Comparison of ENCODE assay signal across 8 cellular contexts in genomic region chr11:93740031-93740801, GRCh38. TPM values are rescaled to one million over a fixed set of nuclear protein-coding genes. Genes with fewer than 3 reads are reported as not detected.
A peak's percentile ranks its signal among the peaks of the same experiment; 100 is the strongest.
DNase-seq lines count a peak whose midpoint lies in the region; ATAC-seq and TF ChIP-seq lines count a peak whose summit lies in the region.

No MANE protein-coding gene starts in this region.

- peaks cover 43% of the 10 kb centered on the region for H3K4me1 Mint-ChIP-seq in activated naive CD8-positive, alpha-beta T cell treated with anti-CD3 and anti-CD28 coated beads, Interleukin-2, amount 10 ng/mL, durations not matched to agents 7 days and 5 days

- H3K9me3 Mint-ChIP-seq in activated naive CD8-positive, alpha-beta T cell treated with anti-CD3 and anti-CD28 coated beads, Interleukin-2, amount 10 ng/mL, durations not matched to agents 7 days and 5 days, result no peaks in the 10 kb centered on the region

- H3K36me3 ChIP-seq in cardiac muscle cell, result peaks cover 33% of the 10 kb centered on the region
- H3K36me3 ChIP-seq in OCI-LY3 (replicated peaks; ENCODE audit: low read depth, low read length), result peaks cover 53% of the 10 kb centered on the region
- no peaks in the 10 kb centered on the region for H3K36me3 ChIP-seq in kidney epithelial cell (ENCODE audit: control insufficient read depth, insufficient read depth, low read length)

- DNase-seq in cardiac muscle cell (ENCODE audit: low read depth in 1 of 2, low spot score in 1 of 2) (peak; percentile 20 to 46), left ventricle myocardium superior (no peak), kidney epithelial cell (ENCODE audit: low read depth) (no peak), inferior parietal cortex (ENCODE audit: extremely low spot score) (no peak), GM19238 (ENCODE audit: insufficient read length, low spot score) (no peak)
- DNase-seq in activated naive CD8-positive, alpha-beta T cell treated with anti-CD3 and anti-CD28 coated beads, Interleukin-2, amount 10 ng/mL, durations not matched to agents 7 days and 5 days, result no peak
- peak; percentile 18 to 60 (median 23) for DNase-seq in stimulated activated CD4-positive, alpha-beta T cell treated with anti-CD3 and anti-CD28 coated beads, TNF-alpha, amount 100 ng/mL, for 24 hours (ENCODE audit: low read depth in 3 of 3)

- H3K9me3 ChIP-seq in cardiac muscle cell (ENCODE audit: low read depth), result no peaks in the 10 kb centered on the region
- no peaks in the 10 kb centered on the region for H3K9me3 ChIP-seq in OCI-LY3 (ENCODE audit: insufficient read depth, low read length)

- no peak for TF ChIP-seq CTCF in cardiac muscle cell (IDR thresholded peaks at IDR 0.05; ENCODE audit: low read depth, low read length)
- TF ChIP-seq CTCF in OCI-LY3 (IDR thresholded peaks at IDR 0.05; ENCODE audit: low read depth, low read length), result no peak
- TF ChIP-seq CTCF in kidney epithelial cell (IDR thresholded peaks at IDR 0.05; ENCODE audit: insufficient read depth, low read length, poor library complexity, severe bottlenecking), result no peak

- intact Hi-C loops in left ventricle myocardium superior (cut with micrococcal nuclease), result loop anchor here (5.0 kb wide), 1 partner anchor 42 kb away; the partner anchor contains the start of gene MED17

- H3K9ac ChIP-seq in OCI-LY3 (ENCODE audit: low read length), result peak overlapping the region; percentile 98

- peak overlapping the region; percentile 95 for H3K4me2 ChIP-seq in OCI-LY3 (ENCODE audit: low read length)

- peaks cover 18% of the 10 kb centered on the region for H3K4me1 ChIP-seq in cardiac muscle cell (ENCODE audit: low read depth)
- H3K4me1 ChIP-seq in OCI-LY3 (ENCODE audit: low read length), result peaks cover 43% of the 10 kb centered on the region

- POLR2A ChIA-PET in activated naive CD8-positive, alpha-beta T cell treated with anti-CD3 and anti-CD28 coated beads, Interleukin-2, amount 10 ng/mL, durations not matched to agents 7 days and 5 days (lab: Charles Lee), result interaction anchor here (0.6 to 5.5 kb wide), 16 partner anchors 9 to 1350 kb away, joined by 3 to 113 read pairs (median 6); partner anchors contain the start of genes CEP295, MED17 and PANX1

- H3K27me3 Mint-ChIP-seq in activated naive CD8-positive, alpha-beta T cell treated with anti-CD3 and anti-CD28 coated beads, Interleukin-2, amount 10 ng/mL, durations not matched to agents 7 days and 5 days, result no peaks in the 10 kb centered on the region

- no peak for ATAC-seq in left ventricle myocardium superior
- no peak for ATAC-seq in activated naive CD8-positive, alpha-beta T cell treated with anti-CD3 and anti-CD28 coated beads, Interleukin-2, amount 10 ng/mL, durations not matched to agents 7 days and 5 days (ENCODE audit: low read depth)

- H3K36me3 Mint-ChIP-seq in activated naive CD8-positive, alpha-beta T cell treated with anti-CD3 and anti-CD28 coated beads, Interleukin-2, amount 10 ng/mL, durations not matched to agents 7 days and 5 days, result peaks cover 49% of the 10 kb centered on the region

- peak overlapping the region; percentile 99 for H3K4me3 Mint-ChIP-seq in activated naive CD8-positive, alpha-beta T cell treated with anti-CD3 and anti-CD28 coated beads, Interleukin-2, amount 10 ng/mL, durations not matched to agents 7 days and 5 days

- H3K27ac Mint-ChIP-seq in activated naive CD8-positive, alpha-beta T cell treated with anti-CD3 and anti-CD28 coated beads, Interleukin-2, amount 10 ng/mL, durations not matched to agents 7 days and 5 days, result peak overlapping the region; percentile 99

- H3K27ac ChIP-seq in cardiac muscle cell (peak overlapping the region; percentile 86), OCI-LY3 (ENCODE audit: low read length) (peak overlapping the region; percentile 87)

- no peak overlapping the region for H2AFZ ChIP-seq in OCI-LY3 (ENCODE audit: low read depth, low read length)

- H3K79me2 ChIP-seq in OCI-LY3 (ENCODE audit: low read length), result peaks cover 77% of the 10 kb centered on the region

- H4K20me1 ChIP-seq in OCI-LY3 (ENCODE audit: insufficient read depth, low read length), result peaks cover 42% of the 10 kb centered on the region

- peak overlapping the region; percentile 45 for H3K4me3 ChIP-seq in cardiac muscle cell
- peak overlapping the region; percentile 90 for H3K4me3 ChIP-seq in OCI-LY3 (ENCODE audit: low read length)
- peak overlapping the region; percentile 98 for H3K4me3 ChIP-seq in kidney epithelial cell (ENCODE audit: low read depth, low read length)

- no peaks in the 10 kb centered on the region for H3K27me3 ChIP-seq in cardiac muscle cell
- no peaks in the 10 kb centered on the region for H3K27me3 ChIP-seq in OCI-LY3 (ENCODE audit: low read depth, low read length)
- no peaks in the 10 kb centered on the region for H3K27me3 ChIP-seq in kidney epithelial cell (ENCODE audit: control insufficient read depth, insufficient read depth, low read length)

RNA-seq across cellular contexts. Expression of gene TAF1D, which starts 1.1 kb away (rescaled TPM):
- total RNA-seq in cardiac muscle cell, result 27.7 and 60.7 TPM in 2 replicates
- polyA plus RNA-seq in cardiac muscle cell, result 24.7 and 43.3 TPM in 2 replicates
- 36.1 TPM for total RNA-seq in left ventricle myocardium superior
- total RNA-seq in activated naive CD8-positive, alpha-beta T cell treated with anti-CD3 and anti-CD28 coated beads, Interleukin-2, amount 10 ng/mL, durations not matched to agents 7 days and 5 days, result 100 to 1,000 TPM; 172 to 178 TPM
- 125 and 142 TPM in 2 replicates for total RNA-seq in kidney epithelial cell

RNA-seq across cellular contexts. Expression of gene C11orf54, which starts 1.3 kb away (rescaled TPM):
- total RNA-seq in cardiac muscle cell (23.3 and 28.8 TPM in 2 replicates), left ventricle myocardium superior (36.4 TPM), kidney epithelial cell (30.5 and 33.2 TPM in 2 replicates)
- 23.5 and 34.3 TPM in 2 replicates for polyA plus RNA-seq in cardiac muscle cell
- 10 to 100 TPM; 20.6 to 29.2 TPM for total RNA-seq in activated naive CD8-positive, alpha-beta T cell treated with anti-CD3 and anti-CD28 coated beads, Interleukin-2, amount 10 ng/mL, durations not matched to agents 7 days and 5 days

RNA-seq across cellular contexts. Expression of gene MED17, which starts 43.9 kb away (rescaled TPM):
- 39.2 and 43.9 TPM in 2 replicates for total RNA-seq in cardiac muscle cell
- 28.7 and 37.8 TPM in 2 replicates for polyA plus RNA-seq in cardiac muscle cell
- total RNA-seq in left ventricle myocardium superior, result 20.3 TPM
- 10 to 100 TPM; 43.0 to 44.8 TPM for total RNA-seq in activated naive CD8-positive, alpha-beta T cell treated with anti-CD3 and anti-CD28 coated beads, Interleukin-2, amount 10 ng/mL, durations not matched to agents 7 days and 5 days
- total RNA-seq in kidney epithelial cell, result 48.4 and 51.4 TPM in 2 replicates

Comparison
In these comparisons a context has a peak if more than half of its experiments do, and no peak if none do; other contexts are left out.
1. DNase-seq: peak in cardiac muscle cell (2 of 2) and stimulated activated CD4-positive, alpha-beta T cell treated with anti-CD3 and anti-CD28 coated beads, TNF-alpha, amount 100 ng/mL, for 24 hours (3 of 3); none in left ventricle myocardium superior (single experiment), activated naive CD8-positive, alpha-beta T cell treated with anti-CD3 and anti-CD28 coated beads, Interleukin-2, amount 10 ng/mL, durations not matched to agents 7 days and 5 days (single experiment), kidney epithelial cell (single experiment), inferior parietal cortex (single experiment) and GM19238 (single experiment).
2. H3K4me3 ChIP-seq: peak in every context shown above with its lines; median percentile 98 in kidney epithelial cell; 90 in OCI-LY3; 45 in cardiac muscle cell.